ENCODE assay signal across 1 cellular context in the genomic region with DNA sequence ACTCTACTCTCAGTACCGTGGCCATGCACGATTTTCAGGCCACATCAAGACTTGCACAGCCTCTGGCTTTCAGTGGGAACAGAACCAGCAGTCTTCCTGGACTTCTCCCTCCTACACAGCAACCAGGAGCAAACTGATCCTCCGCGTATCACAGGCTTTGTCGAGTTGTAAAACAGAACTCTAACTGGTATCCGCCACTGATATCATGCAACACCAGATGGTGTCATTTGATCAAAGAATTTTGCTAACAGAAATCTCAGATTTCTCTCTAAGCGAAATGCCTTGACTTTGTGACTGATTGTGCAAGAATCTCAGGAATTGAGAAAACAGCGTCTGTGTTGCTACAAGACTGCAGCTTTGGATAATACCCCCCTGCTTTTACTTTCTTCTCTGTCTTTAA.
TF ChIP-seq lines count a peak whose summit lies in the region.

No MANE protein-coding gene starts in this region.

TF ChIP-seq in SK-N-SH, 30 proteins besides CTCF, POLR2A, EP300 and RAD21 (continued from another document):
- TF ChIP-seq, protein P1, sequence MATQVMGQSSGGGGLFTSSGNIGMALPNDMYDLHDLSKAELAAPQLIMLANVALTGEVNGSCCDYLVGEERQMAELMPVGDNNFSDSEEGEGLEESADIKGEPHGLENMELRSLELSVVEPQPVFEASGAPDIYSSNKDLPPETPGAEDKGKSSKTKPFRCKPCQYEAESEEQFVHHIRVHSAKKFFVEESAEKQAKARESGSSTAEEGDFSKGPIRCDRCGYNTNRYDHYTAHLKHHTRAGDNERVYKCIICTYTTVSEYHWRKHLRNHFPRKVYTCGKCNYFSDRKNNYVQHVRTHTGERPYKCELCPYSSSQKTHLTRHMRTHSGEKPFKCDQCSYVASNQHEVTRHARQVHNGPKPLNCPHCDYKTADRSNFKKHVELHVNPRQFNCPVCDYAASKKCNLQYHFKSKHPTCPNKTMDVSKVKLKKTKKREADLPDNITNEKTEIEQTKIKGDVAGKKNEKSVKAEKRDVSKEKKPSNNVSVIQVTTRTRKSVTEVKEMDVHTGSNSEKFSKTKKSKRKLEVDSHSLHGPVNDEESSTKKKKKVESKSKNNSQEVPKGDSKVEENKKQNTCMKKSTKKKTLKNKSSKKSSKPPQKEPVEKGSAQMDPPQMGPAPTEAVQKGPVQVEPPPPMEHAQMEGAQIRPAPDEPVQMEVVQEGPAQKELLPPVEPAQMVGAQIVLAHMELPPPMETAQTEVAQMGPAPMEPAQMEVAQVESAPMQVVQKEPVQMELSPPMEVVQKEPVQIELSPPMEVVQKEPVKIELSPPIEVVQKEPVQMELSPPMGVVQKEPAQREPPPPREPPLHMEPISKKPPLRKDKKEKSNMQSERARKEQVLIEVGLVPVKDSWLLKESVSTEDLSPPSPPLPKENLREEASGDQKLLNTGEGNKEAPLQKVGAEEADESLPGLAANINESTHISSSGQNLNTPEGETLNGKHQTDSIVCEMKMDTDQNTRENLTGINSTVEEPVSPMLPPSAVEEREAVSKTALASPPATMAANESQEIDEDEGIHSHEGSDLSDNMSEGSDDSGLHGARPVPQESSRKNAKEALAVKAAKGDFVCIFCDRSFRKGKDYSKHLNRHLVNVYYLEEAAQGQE (IDR thresholded peaks at IDR 0.05; ENCODE audit: low read depth, low read length): no peak
- TF ChIP-seq, protein P2, sequence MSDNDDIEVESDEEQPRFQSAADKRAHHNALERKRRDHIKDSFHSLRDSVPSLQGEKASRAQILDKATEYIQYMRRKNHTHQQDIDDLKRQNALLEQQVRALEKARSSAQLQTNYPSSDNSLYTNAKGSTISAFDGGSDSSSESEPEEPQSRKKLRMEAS (IDR thresholded peaks at IDR 0.05; ENCODE audit: low read depth): no peak; the same call in 1 of the 2 replicates
- TF ChIP-seq TAF1 (IDR thresholded peaks at IDR 0.05; ENCODE audit: borderline replicate concordance, low read depth, low read length) (no peak), RFX5 (IDR thresholded peaks at IDR 0.05; ENCODE audit: low read length) (no peak), SMC3 (IDR thresholded peaks at IDR 0.05; ENCODE audit: low read depth, low read length) (peak; percentile 79), CHD2 (IDR thresholded peaks at IDR 0.05; ENCODE audit: low read length, partially characterized antibody) (no peak), NFIC (IDR thresholded peaks at IDR 0.05; ENCODE audit: borderline replicate concordance) (peak; percentile 40; the same call in 1 of the 2 replicates), TCF12 (IDR thresholded peaks at IDR 0.05) (peak; percentile 75), NRF1 (IDR thresholded peaks at IDR 0.05; ENCODE audit: low read depth, low read length) (no peak), TEAD4 (IDR thresholded peaks at IDR 0.05; ENCODE audit: borderline replicate concordance, insufficient read depth) (peak; percentile 87; the same call in 1 of the 2 replicates), POLR2AphosphoS5 (IDR thresholded peaks at IDR 0.05; ENCODE audit: low read depth, low read length) (peak; percentile 26; the same call in 1 of the 2 replicates), ELF1 (IDR thresholded peaks at IDR 0.05) (no peak), RCOR1 (IDR thresholded peaks at IDR 0.05; ENCODE audit: low read length) (no peak), JUND (IDR thresholded peaks at IDR 0.05) (peak; percentile 81), GATA2 (CRISPR knock-in tag; IDR thresholded peaks at IDR 0.05) (no peak)
- TF ChIP-seq, protein P3, sequence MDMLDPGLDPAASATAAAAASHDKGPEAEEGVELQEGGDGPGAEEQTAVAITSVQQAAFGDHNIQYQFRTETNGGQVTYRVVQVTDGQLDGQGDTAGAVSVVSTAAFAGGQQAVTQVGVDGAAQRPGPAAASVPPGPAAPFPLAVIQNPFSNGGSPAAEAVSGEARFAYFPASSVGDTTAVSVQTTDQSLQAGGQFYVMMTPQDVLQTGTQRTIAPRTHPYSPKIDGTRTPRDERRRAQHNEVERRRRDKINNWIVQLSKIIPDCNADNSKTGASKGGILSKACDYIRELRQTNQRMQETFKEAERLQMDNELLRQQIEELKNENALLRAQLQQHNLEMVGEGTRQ (IDR thresholded peaks at IDR 0.05; ENCODE audit: borderline replicate concordance, low read depth, low read length): no peak
- TF ChIP-seq, protein P4, sequence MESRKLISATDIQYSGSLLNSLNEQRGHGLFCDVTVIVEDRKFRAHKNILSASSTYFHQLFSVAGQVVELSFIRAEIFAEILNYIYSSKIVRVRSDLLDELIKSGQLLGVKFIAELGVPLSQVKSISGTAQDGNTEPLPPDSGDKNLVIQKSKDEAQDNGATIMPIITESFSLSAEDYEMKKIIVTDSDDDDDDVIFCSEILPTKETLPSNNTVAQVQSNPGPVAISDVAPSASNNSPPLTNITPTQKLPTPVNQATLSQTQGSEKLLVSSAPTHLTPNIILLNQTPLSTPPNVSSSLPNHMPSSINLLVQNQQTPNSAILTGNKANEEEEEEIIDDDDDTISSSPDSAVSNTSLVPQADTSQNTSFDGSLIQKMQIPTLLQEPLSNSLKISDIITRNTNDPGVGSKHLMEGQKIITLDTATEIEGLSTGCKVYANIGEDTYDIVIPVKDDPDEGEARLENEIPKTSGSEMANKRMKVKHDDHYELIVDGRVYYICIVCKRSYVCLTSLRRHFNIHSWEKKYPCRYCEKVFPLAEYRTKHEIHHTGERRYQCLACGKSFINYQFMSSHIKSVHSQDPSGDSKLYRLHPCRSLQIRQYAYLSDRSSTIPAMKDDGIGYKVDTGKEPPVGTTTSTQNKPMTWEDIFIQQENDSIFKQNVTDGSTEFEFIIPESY (IDR thresholded peaks at IDR 0.05; ENCODE audit: borderline replicate concordance, low read depth): no peak
- TF ChIP-seq, protein P5, sequence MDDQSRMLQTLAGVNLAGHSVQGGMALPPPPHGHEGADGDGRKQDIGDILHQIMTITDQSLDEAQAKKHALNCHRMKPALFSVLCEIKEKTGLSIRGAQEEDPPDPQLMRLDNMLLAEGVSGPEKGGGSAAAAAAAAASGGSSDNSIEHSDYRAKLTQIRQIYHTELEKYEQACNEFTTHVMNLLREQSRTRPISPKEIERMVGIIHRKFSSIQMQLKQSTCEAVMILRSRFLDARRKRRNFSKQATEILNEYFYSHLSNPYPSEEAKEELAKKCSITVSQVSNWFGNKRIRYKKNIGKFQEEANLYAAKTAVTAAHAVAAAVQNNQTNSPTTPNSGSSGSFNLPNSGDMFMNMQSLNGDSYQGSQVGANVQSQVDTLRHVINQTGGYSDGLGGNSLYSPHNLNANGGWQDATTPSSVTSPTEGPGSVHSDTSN (IDR thresholded peaks at IDR 0.05): peak; percentile 26; the same call in 1 of the 2 replicates
